13 cellular contexts compared by ENCODE assay signal in genomic region chr10:110793128-110793812, GRCh38.
DNase-seq lines count a peak whose midpoint lies in the region; ATAC-seq, FAIRE-seq and TF ChIP-seq lines count a peak whose summit lies in the region.
"Had no signal": no experiment of that assay in that cellular context is flagged by ENCODE, and none has a peak within 500 bp of the region (broad histone marks: within the 10 kb centered on the region; RNA-seq: fewer than 3 reads in every experiment).

No MANE protein-coding gene starts in this region.

- SMC1A ChIA-PET in GM12878 (lab: Charles Lee; ENCODE audit: uncharacterized antibody, unreplicated experiment), result interaction anchor here (0.6 to 20.6 kb wide), 27 partner anchors 10 to 828 kb away, joined by 3 to 327 read pairs (median 4); no protein-coding TSS in a partner anchor

- ATAC-seq in GM12878 (no peak), right cardiac atrium (peak; percentile 59 to 61), HG02763 (IDR thresholded peaks at IDR 0.05; ENCODE audit: unreplicated experiment) (no peak), GM18909 (IDR thresholded peaks at IDR 0.05; ENCODE audit: poor library complexity, unreplicated experiment) (no peak), GM19324 (IDR thresholded peaks at IDR 0.05; ENCODE audit: low FRiP score, unreplicated experiment) (no peak)

- peak overlapping the region; percentile 2; the same call in 1 of the 2 replicates for H3K4me3 Mint-ChIP-seq in HFFc6
- H3K4me3 Mint-ChIP-seq: activated CD4-positive, alpha-beta memory T cell treated with anti-CD3 and anti-CD28 coated beads for 36 hours had no signal

- CTCF ChIA-PET in GM12878 (lab: Yijun Ruan, JAX), result interaction anchor here (0.7 to 7.0 kb wide), 5 partner anchors 10 to 183 kb away, joined by 3 to 48 read pairs (median 5); no protein-coding TSS in a partner anchor

- RAD21 ChIA-PET in GM12878 (lab: Charles Lee; ENCODE audit: unreplicated experiment), result interaction anchor here (0.7 to 6.4 kb wide), 13 partner anchors 9 to 125 kb away, joined by 3 to 68 read pairs (median 5); partner anchors contain the start of genes BBIP1 and SHOC2

- no peak for TF ChIP-seq EP300 in GM12878 (IDR thresholded peaks at IDR 0.05; ENCODE audit: borderline replicate concordance in 1 of 2, control insufficient read depth in 1 of 2, low read depth in 2 of 2, low read length in 2 of 2)

- in situ Hi-C loops in GM12878 (cut with MboI), result no loop called here

- H3K4me1 Mint-ChIP-seq in HFFc6 (ENCODE audit: low read depth), result peaks cover 16% of the 10 kb centered on the region

- H2AFZ ChIP-seq in GM12878 (ENCODE audit: control insufficient read depth, low read depth, low read length), result no peak overlapping the region

- WGBS in GM12878 (ENCODE audit: insufficient coverage, insufficient replicate concordance, low lambda C conversion rate, missing lambda C conversion rate), result 83% methylated on average over 9 of the region's 9 CpGs
- WGBS in right cardiac atrium, result 67% methylated on average over 9 of the region's 9 CpGs
- 45% methylated on average over 9 of the region's 9 CpGs for WGBS in prostate gland

- BruUV-seq in GM12878 (replicated peaks; lab: Mats Ljungman, UMichigan), result no TSS peak

- H3K9me3 Mint-ChIP-seq in HFFc6, result no peaks in the 10 kb centered on the region
- H3K9me3 Mint-ChIP-seq: activated CD4-positive, alpha-beta memory T cell treated with anti-CD3 and anti-CD28 coated beads for 36 hours; activated T-helper 2 cell treated with anti-CD3 and anti-CD28 coated beads, Interferon-gamma antibody, Interleukin-2, Interleukin-4, amounts not matched to agents 10 μg/mL and 5 μg/mL and 100 μg/mL, durations not matched to agents 14 hours and 24 hours and 36 hours had no signal

- H3K36me3 ChIP-seq in GM12878 (ENCODE audit: control insufficient read depth in 2 of 2, insufficient read depth in 2 of 2, low read length in 1 of 2) (no peaks in the 10 kb centered on the region), prostate gland (no peaks in the 10 kb centered on the region)
- H3K36me3 ChIP-seq: BLaER1 had no signal

- TF ChIP-seq CTCF in HFFc6 (IDR thresholded peaks at IDR 0.05) (no peak), GM12878 (IDR thresholded peaks at IDR 0.05 in 2 of 3, conservative IDR thresholded peaks at IDR 0.05 in 1 of 3; ENCODE audit: control insufficient read depth in 2 of 3, extremely low read depth in 1 of 3, insufficient read depth in 1 of 3, low read depth in 3 of 3, low read length in 3 of 3) (no peak), prostate gland (IDR thresholded peaks at IDR 0.05) (no peak)

- TF ChIP-seq RAD21 in GM12878 (IDR thresholded peaks at IDR 0.05; ENCODE audit: insufficient read depth, low read depth, low read length), result no peak

- no peak overlapping the region for H3K4me2 ChIP-seq in GM12878 (ENCODE audit: control insufficient read depth, insufficient read depth)
- H3K4me2 ChIP-seq: BLaER1 had no signal

- no peaks in the 10 kb centered on the region for H3K9me3 ChIP-seq in GM12878 (replicated peaks; ENCODE audit: control insufficient read depth, insufficient read depth, low read length)
- H3K9me3 ChIP-seq in right cardiac atrium (ENCODE audit: control insufficient read depth, low read length), result no peaks in the 10 kb centered on the region
- no peaks in the 10 kb centered on the region for H3K9me3 ChIP-seq in prostate gland
- H3K9me3 ChIP-seq: BLaER1 had no signal

- TF ChIP-seq POLR2A in GM12878 (IDR thresholded peaks at IDR 0.05; ENCODE audit: low read depth, low read length) (no peak), prostate gland (IDR thresholded peaks at IDR 0.05) (no peak)

- no peaks in the 10 kb centered on the region for H4K20me1 ChIP-seq in GM12878 (ENCODE audit: control insufficient read depth, insufficient read depth)
- H4K20me1 ChIP-seq: BLaER1 had no signal

- POLR2A ChIA-PET in GM12878 (lab: Charles Lee), result interaction anchor here (0.5 to 3.8 kb wide), 9 partner anchors 10 to 569 kb away, joined by 3 to 22 read pairs (median 4); no protein-coding TSS in a partner anchor

- no peak overlapping the region for H3K27ac ChIP-seq in GM12878 (ENCODE audit: control insufficient read depth, insufficient read depth)
- H3K27ac ChIP-seq in right cardiac atrium (ENCODE audit: low read length), result peak overlapping the region; percentile 14
- peak overlapping the region; percentile 31 to 52 for H3K27ac ChIP-seq in prostate gland
- H3K27ac ChIP-seq: BLaER1 had no signal

- H3K27me3 Mint-ChIP-seq in HFFc6 (ENCODE audit: insufficient read depth), result peaks cover 35% of the 10 kb centered on the region
- H3K27me3 Mint-ChIP-seq: activated CD4-positive, alpha-beta memory T cell treated with anti-CD3 and anti-CD28 coated beads for 36 hours had no signal

- H3K36me3 Mint-ChIP-seq in HFFc6 (ENCODE audit: low read depth), result no peaks in the 10 kb centered on the region
- H3K36me3 Mint-ChIP-seq: activated CD4-positive, alpha-beta memory T cell treated with anti-CD3 and anti-CD28 coated beads for 36 hours had no signal

- H3K79me2 ChIP-seq in GM12878 (ENCODE audit: control insufficient read depth, insufficient read depth, low read length), result no peaks in the 10 kb centered on the region

- H3K4me1 ChIP-seq in GM12878 (ENCODE audit: control insufficient read depth, insufficient read depth, low read length), result peaks cover 4% of the 10 kb centered on the region; the same call in 1 of the 2 replicates
- peaks cover 6% of the 10 kb centered on the region for H3K4me1 ChIP-seq in right cardiac atrium (ENCODE audit: control insufficient read depth, insufficient read depth, low read length)
- no peaks in the 10 kb centered on the region for H3K4me1 ChIP-seq in prostate gland (replicated peaks)

- DNase-seq in HFFc6 (no peak), GM12878 (ENCODE audit: low read depth, low spot score) (no peak), right cardiac atrium (no peak), prostate gland (ENCODE audit: low spot score) (no peak)
- no peak for DNase-seq in activated CD4-positive, CD25-positive, alpha-beta regulatory T cell treated with anti-CD3 and anti-CD28 coated beads, Interleukin-2, amount 50 U/mL, for 72 hours
- DNase-seq: activated CD4-positive, alpha-beta memory T cell treated with anti-CD3 and anti-CD28 coated beads for 36 hours; NCI-H2171 treated with DMSO at 0.1 percent for 48 hours; NK-92 treated with Interleukin-12 subunit alpha and Interleukin-12 subunit beta, amount 100 ng/mL, for 24 hours had no signal

- no peak overlapping the region for H3K27ac Mint-ChIP-seq in HFFc6
- H3K27ac Mint-ChIP-seq: activated CD4-positive, alpha-beta memory T cell treated with anti-CD3 and anti-CD28 coated beads for 36 hours; activated T-helper 2 cell treated with anti-CD3 and anti-CD28 coated beads, Interferon-gamma antibody, Interleukin-2, Interleukin-4, amounts not matched to agents 10 μg/mL and 5 μg/mL and 100 μg/mL, durations not matched to agents 14 hours and 24 hours and 36 hours had no signal

- H3K9ac ChIP-seq in GM12878 (ENCODE audit: control insufficient read depth, insufficient read depth, low read length), result no peak overlapping the region
- H3K9ac ChIP-seq: BLaER1 had no signal

- H3K27me3 ChIP-seq in GM12878 (replicated peaks in 1 of 2; ENCODE audit: control insufficient read depth in 2 of 2, insufficient read depth in 2 of 2, low read length in 1 of 2), result no peaks in the 10 kb centered on the region
- no peaks in the 10 kb centered on the region for H3K27me3 ChIP-seq in right cardiac atrium (ENCODE audit: control insufficient read depth, insufficient read depth)
- H3K27me3 ChIP-seq in prostate gland (replicated peaks; ENCODE audit: insufficient read depth), result no peaks in the 10 kb centered on the region
- H3K27me3 ChIP-seq: BLaER1 had no signal

- FAIRE-seq in GM12878 (lab: Jason Lieb, UNC), result no peak

- H3K4me3 ChIP-seq in GM12878, result no peak overlapping the region
- H3K4me3 ChIP-seq in right cardiac atrium (ENCODE audit: low read length), result no peak overlapping the region
- H3K4me3 ChIP-seq in prostate gland, result no peak overlapping the region
- H3K4me3 ChIP-seq: BLaER1 had no signal

- intact Hi-C loops in GM12878 (cut with micrococcal nuclease; ENCODE audit: unreplicated experiment), result no loop called here
- intact Hi-C loops in right cardiac atrium (cut with DNase I), result no loop called here
- intact Hi-C loops in prostate gland (cut with DNase I), result no loop called here

TF ChIP-seq in GM12878, 131 proteins besides CTCF, POLR2A, EP300 and RAD21:
- 0 out of 2 replicates have a peak, but pooled peaks have one; percentile 16 for TF ChIP-seq IKZF1 (conservative IDR thresholded peaks at IDR 0.05)
- TF ChIP-seq TBL1XR1 (IDR thresholded peaks at IDR 0.05; ENCODE audit: low read depth, low read length), result no peak
- TF ChIP-seq MLLT1 (IDR thresholded peaks at IDR 0.05), result peak; percentile 48; the same call in 1 of the 2 replicates
- TF ChIP-seq TCF3 (IDR thresholded peaks at IDR 0.05; ENCODE audit: borderline replicate concordance, insufficient read depth, low read depth, low read length), result no peak
TF ChIP-seq in GM12878: peak in this region for 2.

Comparison
In these comparisons a context has a peak if more than half of its experiments do, and no peak if none do; other contexts are left out.
1. ATAC-seq: peak in right cardiac atrium (2 of 2); none in GM12878 (single experiment), HG02763 (single experiment), GM18909 (single experiment) and GM19324 (single experiment).